ENCODE assay signal across 1 cellular context in the genomic region with DNA sequence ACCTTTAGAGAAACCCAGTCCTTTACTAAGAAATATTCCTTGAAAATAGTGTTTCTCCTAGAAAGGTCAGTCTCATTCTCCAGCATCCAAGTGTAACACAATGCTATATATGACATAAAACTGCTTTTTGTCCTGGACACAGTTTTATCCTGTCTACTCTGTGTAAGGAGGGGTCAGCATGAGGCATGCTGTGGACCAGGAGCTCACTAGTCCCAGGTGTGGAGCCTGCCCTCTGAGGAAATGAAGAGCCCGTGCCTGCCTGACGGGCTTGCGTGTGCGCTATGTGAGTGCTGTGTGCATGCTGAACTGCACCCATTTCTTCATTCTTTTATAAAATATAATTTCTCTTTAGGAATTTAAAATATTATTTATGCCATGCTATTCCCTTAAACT.
TF ChIP-seq lines count a peak whose summit lies in the region.

No MANE protein-coding gene starts in this region.

TF ChIP-seq in endothelial cell of umbilical vein, 7 proteins besides CTCF, POLR2A, EP300 and RAD21:
- TF ChIP-seq EZH2 (IDR thresholded peaks at IDR 0.05; ENCODE audit: borderline replicate concordance, low read depth, low read length, severe bottlenecking) (no peak), GATA2 (IDR thresholded peaks at IDR 0.05; ENCODE audit: insufficient read depth, insufficient read length, low read depth, low read length) (no peak), POLR2AphosphoS5 (IDR thresholded peaks at IDR 0.05; ENCODE audit: insufficient read depth, low read depth, low read length) (no peak), MYC (IDR thresholded peaks at IDR 0.05; ENCODE audit: low read depth, low read length) (no peak), FOS (IDR thresholded peaks at IDR 0.05; ENCODE audit: borderline replicate concordance, insufficient read depth, low read length) (no peak), JUN (IDR thresholded peaks at IDR 0.05; ENCODE audit: borderline replicate concordance, insufficient read depth, insufficient read length, low read depth) (no peak)
- TF ChIP-seq, protein P1, sequence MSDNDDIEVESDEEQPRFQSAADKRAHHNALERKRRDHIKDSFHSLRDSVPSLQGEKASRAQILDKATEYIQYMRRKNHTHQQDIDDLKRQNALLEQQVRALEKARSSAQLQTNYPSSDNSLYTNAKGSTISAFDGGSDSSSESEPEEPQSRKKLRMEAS (IDR thresholded peaks at IDR 0.05; ENCODE audit: insufficient read depth, insufficient read length) = no peak
